ENCODE assay signal across 12 cellular contexts in genomic region chr1:52748119-52748518, GRCh38. TPM values are rescaled to one million over a fixed set of nuclear protein-coding genes. Genes with fewer than 3 reads are reported as not detected.
DNase-seq lines count a peak whose midpoint lies in the region; FAIRE-seq and TF ChIP-seq lines count a peak whose summit lies in the region.
"Had no signal": no experiment of that assay in that cellular context is flagged by ENCODE, and none has a peak within 500 bp of the region (broad histone marks: within the 10 kb centered on the region; RNA-seq: fewer than 3 reads in every experiment).

No MANE protein-coding gene starts in this region.

- TF ChIP-seq CTCF in LNCaP clone FGC (IDR thresholded peaks at IDR 0.05; ENCODE audit: control insufficient read depth, extremely low read depth, insufficient read depth) (peak; percentile 41), choroid plexus epithelial cell (conservative IDR thresholded peaks at IDR 0.05; ENCODE audit: low read depth, low read length) (peak; percentile 30), neural crest cell (conservative IDR thresholded peaks at IDR 0.05) (peak; percentile 32), glutamatergic neuron (IDR thresholded peaks at IDR 0.05; ENCODE audit: partially characterized antibody, unreplicated experiment) (no peak)

- no peak for DNase-seq in LNCaP clone FGC (ENCODE audit: low read depth)
- DNase-seq in choroid plexus epithelial cell (ENCODE audit: low read depth): peak; percentile 41
- no peak for DNase-seq in neural crest cell (ENCODE audit: low read depth, low spot score)
- no peak for DNase-seq in NCI-H2029 treated with DMSO at 0.1 percent for 48 hours (lab: John Stamatoyannopoulos, UW)
- DNase-seq in HK-2 (ENCODE audit: unreplicated experiment): no peak
- DNase-seq in glutamatergic neuron: no peak
- no peak for DNase-seq in RCC 7860 (ENCODE audit: low spot score)
- DNase-seq: activated naive CD8-positive, alpha-beta T cell treated with anti-CD3 and anti-CD28 coated beads, Interleukin-2, amount 10 ng/mL, durations not matched to agents 7 days and 5 days; effector CD8-positive, alpha-beta T cell; naive B cell; NCI-H1417 treated with DMSO at 0.1 percent for 48 hours had no signal

- peaks cover 69% of the 10 kb centered on the region for H4K20me1 ChIP-seq in BLaER1

- H3K9me3 ChIP-seq in BLaER1: 0 out of 2 replicates have a peak, but pooled peaks cover under 1% of the 10 kb centered on the region

- H3K27ac ChIP-seq in BLaER1: no peak overlapping the region

- H3K4me3 ChIP-seq in BLaER1: no peak overlapping the region
- no peak overlapping the region for H3K4me3 ChIP-seq in LNCaP clone FGC (ENCODE audit: low read depth, low read length)
- no peak overlapping the region for H3K4me3 ChIP-seq in choroid plexus epithelial cell (ENCODE audit: low read depth, low read length)

- H3K27ac Mint-ChIP-seq in neural crest cell (ENCODE audit: unreplicated experiment) (no peak overlapping the region), glutamatergic neuron (ENCODE audit: unreplicated experiment) (no peak overlapping the region)
- H3K27ac Mint-ChIP-seq: activated naive CD8-positive, alpha-beta T cell treated with anti-CD3 and anti-CD28 coated beads, Interleukin-2, amount 10 ng/mL, durations not matched to agents 7 days and 5 days had no signal

- H3K4me3 Mint-ChIP-seq in neural crest cell (no peak overlapping the region), glutamatergic neuron (ENCODE audit: unreplicated experiment) (no peak overlapping the region)
- H3K4me3 Mint-ChIP-seq: activated naive CD8-positive, alpha-beta T cell treated with anti-CD3 and anti-CD28 coated beads, Interleukin-2, amount 10 ng/mL, durations not matched to agents 7 days and 5 days; naive B cell had no signal

- H3K9me3 Mint-ChIP-seq in neural crest cell: no peaks in the 10 kb centered on the region
- no peaks in the 10 kb centered on the region for H3K9me3 Mint-ChIP-seq in glutamatergic neuron (ENCODE audit: unreplicated experiment)
- H3K9me3 Mint-ChIP-seq: activated naive CD8-positive, alpha-beta T cell treated with anti-CD3 and anti-CD28 coated beads, Interleukin-2, amount 10 ng/mL, durations not matched to agents 7 days and 5 days; naive B cell had no signal

- no peaks in the 10 kb centered on the region for H3K27me3 ChIP-seq in BLaER1

- H3K4me1 ChIP-seq in BLaER1: peaks cover 39% of the 10 kb centered on the region

- H3K4me2 ChIP-seq in BLaER1: peak overlapping the region; percentile 75; the same call in 1 of the 2 replicates

- H3K36me3 ChIP-seq in BLaER1: no peaks in the 10 kb centered on the region

- H3K27me3 Mint-ChIP-seq in neural crest cell (ENCODE audit: low read depth) (no peaks in the 10 kb centered on the region), glutamatergic neuron (ENCODE audit: unreplicated experiment) (no peaks in the 10 kb centered on the region)
- H3K27me3 Mint-ChIP-seq: activated naive CD8-positive, alpha-beta T cell treated with anti-CD3 and anti-CD28 coated beads, Interleukin-2, amount 10 ng/mL, durations not matched to agents 7 days and 5 days; naive B cell had no signal

- H3K9ac ChIP-seq in BLaER1: no peak overlapping the region

- H3K36me3 Mint-ChIP-seq in neural crest cell (ENCODE audit: low read depth) (no peaks in the 10 kb centered on the region), glutamatergic neuron (ENCODE audit: unreplicated experiment) (no peaks in the 10 kb centered on the region)
- H3K36me3 Mint-ChIP-seq: activated naive CD8-positive, alpha-beta T cell treated with anti-CD3 and anti-CD28 coated beads, Interleukin-2, amount 10 ng/mL, durations not matched to agents 7 days and 5 days; naive B cell had no signal

- H3K4me1 Mint-ChIP-seq in neural crest cell (no peaks in the 10 kb centered on the region), glutamatergic neuron (ENCODE audit: low read depth, unreplicated experiment) (no peaks in the 10 kb centered on the region)

- FAIRE-seq in RCC 7860 (lab: Jason Lieb, UNC): no peak

RNA-seq across cellular contexts. Expression of gene ZYG11B, which starts 21.9 kb away (rescaled TPM):
- 39.3 and 39.5 TPM in 2 replicates for total RNA-seq in neural crest cell
- 47.2 TPM for total RNA-seq in glutamatergic neuron (ENCODE audit: unreplicated experiment)

RNA-seq across cellular contexts. Expression of gene COA7, which starts 50.0 kb away (rescaled TPM):
- 35.0 and 38.9 TPM in 2 replicates for total RNA-seq in neural crest cell
- 24.6 TPM for total RNA-seq in glutamatergic neuron (ENCODE audit: unreplicated experiment)
